Comparison of ENCODE assay signal across 6 cellular contexts in the genomic region with DNA sequence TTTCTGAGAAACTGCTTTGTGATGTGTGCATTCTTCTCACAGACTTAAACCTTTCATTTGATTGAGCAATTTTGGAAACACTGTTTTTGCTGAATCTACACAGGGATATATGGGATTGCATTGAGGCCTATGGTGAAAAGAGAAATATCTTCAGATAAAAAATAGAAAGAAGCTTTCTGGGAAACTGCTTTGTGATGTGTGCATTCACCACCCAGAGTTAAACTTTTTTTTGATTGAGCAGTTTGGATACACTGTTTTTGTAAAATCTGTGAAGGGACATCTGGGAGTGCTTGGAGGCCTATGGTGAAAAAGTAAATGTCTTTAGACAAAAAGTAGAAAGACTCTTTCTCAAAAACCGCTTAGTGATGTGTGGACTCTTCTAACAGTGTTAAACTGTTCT.
"Had no signal": no experiment of that assay in that cellular context is flagged by ENCODE, and none has a peak within 500 bp of the region (broad histone marks: within the 10 kb centered on the region; RNA-seq: fewer than 3 reads in every experiment).

No MANE protein-coding gene starts in this region.

- DNase-seq: IMR-90, KBM-7, KG1 had no signal

- H3K4me1 Mint-ChIP-seq: IgD-negative memory B cell had no signal

- H3K27ac Mint-ChIP-seq: IgD-negative memory B cell had no signal

- H3K27me3 Mint-ChIP-seq: IgD-negative memory B cell had no signal

- H3K4me3 ChIP-seq: K562 had no signal

- H3K27ac ChIP-seq: HL-60 had no signal

- H3K4me3 Mint-ChIP-seq: IgD-negative memory B cell had no signal
